8 cellular contexts compared by ENCODE assay signal in the genomic region with DNA sequence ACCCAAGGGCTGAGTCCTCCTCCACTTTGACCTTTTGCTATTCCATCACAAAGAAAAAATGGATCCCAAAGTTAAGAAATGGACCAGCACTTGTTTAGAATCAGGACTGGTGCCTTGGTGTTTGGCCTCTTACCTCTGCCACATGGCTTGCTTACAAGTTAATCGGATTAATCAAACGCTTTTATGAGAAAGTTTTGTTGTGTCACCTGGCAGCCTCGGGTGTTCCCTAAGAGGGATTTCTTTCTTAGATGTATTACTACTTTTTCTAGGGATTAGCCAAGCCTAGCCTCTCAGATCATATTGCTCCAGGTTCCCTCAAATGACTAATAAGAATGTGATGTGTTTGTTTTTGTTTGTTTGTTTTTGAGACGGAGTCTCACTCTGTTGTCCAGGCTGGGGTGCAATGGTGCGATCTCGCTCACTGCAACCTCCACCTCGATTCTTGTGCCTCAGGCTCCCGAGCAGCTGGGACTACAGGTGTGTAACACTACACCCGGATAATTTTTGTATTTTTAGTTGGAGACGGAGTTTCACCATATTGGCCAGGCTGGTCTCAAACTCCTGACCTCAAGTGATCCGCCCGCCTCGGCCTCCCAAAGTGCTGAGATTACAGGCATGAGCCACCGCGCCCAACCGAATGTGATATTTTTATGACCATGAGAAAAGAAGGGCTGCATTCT. TPM values are rescaled to one million over a fixed set of nuclear protein-coding genes. Genes with fewer than 3 reads are reported as not detected.
A peak's percentile ranks its signal among the peaks of the same experiment; 100 is the strongest.
DNase-seq lines count a peak whose midpoint lies in the region; ATAC-seq and TF ChIP-seq lines count a peak whose summit lies in the region.

No MANE protein-coding gene starts in this region.

- WGBS in mesodermal cell (ENCODE audit: insufficient coverage in 2 of 2), 2 experiments, result 94 to 96% methylated on average over 4 to 10 of the region's 16 CpGs

- peak overlapping the region; percentile 97 to 99 (median 99) for H3K27ac Mint-ChIP-seq in brain

- intact Hi-C loops in Right ventricle myocardium inferior (cut with DNase I), result loop anchor here (1.0 to 10.0 kb wide), 4 partner anchors 14 to 936 kb away; a partner anchor contains a TSS

- H3K4me3 Mint-ChIP-seq in brain, result peak overlapping the region; percentile 91 to 97 (median 95)

- H3K36me3 Mint-ChIP-seq in brain, result peaks cover 31% of the 10 kb centered on the region

- TF ChIP-seq CTCF in right atrium auricular region (IDR thresholded peaks at IDR 0.05), result no peak
- TF ChIP-seq CTCF in brain (conservative IDR thresholded peaks at IDR 0.05), result no peak

- peak overlapping the region; percentile 80 to 85 for H3K4me3 ChIP-seq in right atrium auricular region
- peak overlapping the region; percentile 91 for H3K4me3 ChIP-seq in mesodermal cell (ENCODE audit: extremely low read depth, insufficient read depth, low read length, poor library complexity, severe bottlenecking)

- H3K9me3 ChIP-seq in right atrium auricular region (no peaks in the 10 kb centered on the region), mesodermal cell (ENCODE audit: control insufficient read depth, low read length) (no peaks in the 10 kb centered on the region)

- H3K4me1 Mint-ChIP-seq in brain, result peaks cover 66% of the 10 kb centered on the region

- no peaks in the 10 kb centered on the region for H3K27me3 ChIP-seq in right atrium auricular region

- H3K27ac ChIP-seq in right atrium auricular region (peak overlapping the region; percentile 89), mesodermal cell (ENCODE audit: low read depth, low read length, severe bottlenecking) (peak overlapping the region; percentile 90)

- ATAC-seq in Right ventricle myocardium inferior (no peak), HG02759 (IDR thresholded peaks at IDR 0.05; ENCODE audit: unreplicated experiment) (no peak)

- H3K36me3 ChIP-seq in right atrium auricular region, result peaks cover 2% of the 10 kb centered on the region
- H3K36me3 ChIP-seq in mesodermal cell (ENCODE audit: control insufficient read depth, insufficient read depth, low read length), result peaks cover 25% of the 10 kb centered on the region

- H3K9me3 Mint-ChIP-seq in brain, result peaks cover 0 to 11% (median 0%) of the 10 kb centered on the region in 5 experiments

- peaks cover 13% of the 10 kb centered on the region for H3K27me3 Mint-ChIP-seq in brain

- DNase-seq in right atrium auricular region (ENCODE audit: low spot score), result no peak
- no peak for DNase-seq in Right ventricle myocardium inferior (ENCODE audit: missing footprints)
- DNase-seq in inferior parietal cortex (ENCODE audit: extremely low spot score), result no peak
- no peak for DNase-seq in islet precursor cell
- no peak for DNase-seq in AG08396 (ENCODE audit: low spot score)

- H3K4me1 ChIP-seq in right atrium auricular region (peaks cover 0 to 29% of the 10 kb centered on the region in 2 donors), mesodermal cell (ENCODE audit: control insufficient read depth, insufficient read depth, low read length, poor library complexity, severe bottlenecking) (no peaks in the 10 kb centered on the region)

RNA-seq across cellular contexts. Expression of a gene that starts 0.9 kb away (rescaled TPM):
- total RNA-seq in right atrium auricular region, result 10 to 100 TPM; 36.1 to 52.5 TPM
- 29.0 TPM for total RNA-seq in Right ventricle myocardium inferior
- polyA plus RNA-seq in brain (ENCODE audit: insufficient read depth, low read depth, low replicate concordance), result 70.0 TPM
- 67.9 TPM for polyA plus RNA-seq in mesodermal cell (2013, experiment 1 of 2)
- polyA plus RNA-seq in mesodermal cell (2013, experiment 2 of 2), result 65.0 TPM

RNA-seq across cellular contexts. Expression of a gene that starts 39.0 kb away (rescaled TPM):
- not detected for total RNA-seq in right atrium auricular region
- not detected for total RNA-seq in Right ventricle myocardium inferior
- 0.36 TPM for polyA plus RNA-seq in brain (ENCODE audit: insufficient read depth, low read depth, low replicate concordance)
- not detected for polyA plus RNA-seq in mesodermal cell (2013, experiment 1 of 2)
- polyA plus RNA-seq in mesodermal cell (2013, experiment 2 of 2), result not detected

RNA-seq across cellular contexts. Expression of a gene that starts 57.7 kb away (rescaled TPM):
- total RNA-seq in right atrium auricular region (1 to 10 TPM; 7.3 to 8.8 TPM), Right ventricle myocardium inferior (7.6 TPM)
- polyA plus RNA-seq in brain (ENCODE audit: insufficient read depth, low read depth, low replicate concordance), result 16.0 TPM
- 20.4 TPM for polyA plus RNA-seq in mesodermal cell (2013, experiment 1 of 2)
- polyA plus RNA-seq in mesodermal cell (2013, experiment 2 of 2), result 19.2 TPM
